In genomic region chr6:52576054-52576391, GRCh38 we compare ENCODE assay signal across 7 cellular contexts. TPM values are rescaled to one million over a fixed set of nuclear protein-coding genes. Genes with fewer than 3 reads are reported as not detected.
DNase-seq lines count a peak whose midpoint lies in the region; ATAC-seq lines count a peak whose summit lies in the region.

No MANE protein-coding gene starts in this region.

- ATAC-seq in left lobe of liver (peak; percentile 4), GM21576 (IDR thresholded peaks at IDR 0.05; ENCODE audit: unreplicated experiment) (no peak)

- peak overlapping the region; percentile 85 for H3K4me3 ChIP-seq in Jurkat, Clone E6-1 (ENCODE audit: low read length)
- peak overlapping the region; percentile 82 to 94 (median 90) for H3K4me3 ChIP-seq in subcutaneous abdominal adipose tissue (ENCODE audit: low read depth in 1 of 5, low read length in 5 of 5)

- H3K27me3 ChIP-seq in subcutaneous abdominal adipose tissue (ENCODE audit: control insufficient read depth in 5 of 5, insufficient read depth in 4 of 5, low read length in 5 of 5) = no peaks in the 10 kb centered on the region

- peak overlapping the region; percentile 65 for H3K27ac ChIP-seq in subcutaneous abdominal adipose tissue (ENCODE audit: low read depth, low read length)

- H3K36me3 ChIP-seq in subcutaneous abdominal adipose tissue (ENCODE audit: control insufficient read depth in 5 of 5, insufficient read depth in 5 of 5, low read length in 5 of 5) = peaks cover 0 to 5% (median 0%) of the 10 kb centered on the region in 5 donors

- H3K9me3 ChIP-seq in subcutaneous abdominal adipose tissue (ENCODE audit: control insufficient read depth in 5 of 5, low read length in 5 of 5) = no peaks in the 10 kb centered on the region

- DNase-seq in Jurkat, Clone E6-1 (ENCODE audit: low read depth, low spot score) = no peak
- DNase-seq in amniotic epithelial cell (ENCODE audit: low read depth) (peak; percentile 44), left lobe of liver (ENCODE audit: low spot score) (no peak)
- DNase-seq in stimulated activated CD4-positive, alpha-beta T cell treated with anti-CD3 and anti-CD28 coated beads, Interleukin-2, amount 100 ng/mL, for 48 hours = no peak
- no peak for DNase-seq in stimulated activated CD4-positive, alpha-beta T cell treated with anti-CD3 and anti-CD28 coated beads, Interleukin-1b, Interleukin-23, amount 100 ng/mL, for 48 hours

- H3K9ac ChIP-seq in subcutaneous abdominal adipose tissue (ENCODE audit: low read length in 5 of 5) = peak overlapping the region; percentile 44 to 83 (median 69)

- H3K4me1 ChIP-seq in subcutaneous abdominal adipose tissue (ENCODE audit: control insufficient read depth in 5 of 5, insufficient read depth in 5 of 5, low read length in 5 of 5) = peaks cover 5 to 62% (median 55%) of the 10 kb centered on the region in 5 donors

RNA-seq across cellular contexts. Expression of gene TRAM2, which starts 0.8 kb away (rescaled TPM):
- 13.5 TPM for polyA plus RNA-seq in Jurkat, Clone E6-1 (2012; ENCODE audit: insufficient read depth, insufficient read length)
- 17.3 TPM for total RNA-seq in left lobe of liver
